ENCODE assay signal across 11 cellular contexts in the genomic region with DNA sequence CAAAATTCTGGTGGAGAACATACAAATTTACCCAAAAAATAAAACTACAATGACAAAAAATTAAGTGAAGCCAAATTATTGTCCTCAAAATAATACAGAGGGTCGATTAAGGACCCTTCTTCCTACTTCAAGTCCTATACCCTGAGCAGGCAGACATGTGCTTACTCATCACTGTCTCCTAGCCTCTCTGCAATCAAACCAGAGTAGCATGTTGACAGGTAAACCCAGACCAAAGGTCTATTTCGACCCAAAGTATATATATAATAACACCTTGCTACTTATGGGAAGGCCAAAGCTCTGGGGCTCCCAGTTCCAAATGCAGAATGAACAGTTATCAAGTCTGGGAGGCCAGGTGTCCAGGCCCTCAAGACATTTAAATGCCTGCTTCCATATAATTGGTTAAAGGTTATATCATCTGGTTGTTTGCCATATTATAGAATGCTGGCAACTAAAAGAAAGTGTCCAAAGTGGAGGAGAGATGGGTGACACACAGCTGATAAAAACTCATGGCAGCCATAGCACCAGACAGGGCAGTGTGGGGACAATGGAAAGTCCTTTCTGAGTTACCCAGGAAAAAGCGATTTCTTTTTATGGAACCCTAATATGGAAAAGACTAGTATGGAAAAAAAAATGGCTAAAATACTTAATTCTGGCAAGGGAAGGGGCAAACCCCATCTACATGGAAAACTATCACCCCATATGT. TPM values are rescaled to one million over a fixed set of nuclear protein-coding genes. Genes with fewer than 3 reads are reported as not detected.
DNase-seq lines count a peak whose midpoint lies in the region; ATAC-seq, FAIRE-seq and TF ChIP-seq lines count a peak whose summit lies in the region.
"Had no signal": no experiment of that assay in that cellular context is flagged by ENCODE, and none has a peak within 500 bp of the region (broad histone marks: within the 10 kb centered on the region; RNA-seq: fewer than 3 reads in every experiment).

No MANE protein-coding gene starts in this region.

- intact Hi-C loops in HepG2 (cut with micrococcal nuclease; ENCODE audit: unreplicated experiment), result no loop called here
- intact Hi-C loops in right lobe of liver (cut with DNase I), result no loop called here
- intact Hi-C loops in esophagus muscularis mucosa (cut with DNase I), result loop anchor here (10.0 kb wide), 1 partner anchor 48 kb away; no protein-coding TSS in a partner anchor

- H3K4me3 ChIP-seq in HepG2 (replicated peaks in 1 of 3; ENCODE audit: insufficient read depth in 1 of 3, low read depth in 2 of 3, low read length in 3 of 3) (no peak overlapping the region), right lobe of liver (no peak overlapping the region), keratinocyte (ENCODE audit: control insufficient read depth in 2 of 3, extremely low read depth in 1 of 3, insufficient read depth in 2 of 3, low read depth in 1 of 3, low read length in 3 of 3) (no peak overlapping the region), esophagus muscularis mucosa (no peak overlapping the region)
- H3K4me3 ChIP-seq: BLaER1 treated with 17β-estradiol and CSF1 and Interleukin-3, amounts not matched to agents 10 nM and 100 nM had no signal

- no peak for TF ChIP-seq POLR2A in HepG2 (IDR thresholded peaks at IDR 0.05; ENCODE audit: insufficient read depth in 1 of 2, low read depth in 2 of 2, low read length in 2 of 2)
- TF ChIP-seq POLR2A in right lobe of liver (IDR thresholded peaks at IDR 0.05), result no peak
- no peak for TF ChIP-seq POLR2A in esophagus muscularis mucosa (IDR thresholded peaks at IDR 0.05; ENCODE audit: low read depth)

- peaks cover 4% of the 10 kb centered on the region for H3K9me1 ChIP-seq in keratinocyte (ENCODE audit: control insufficient read depth, extremely low read depth, insufficient read depth, low read length)

- dilution Hi-C loops in keratinocyte (cut with MboI; ENCODE audit: extremely low pct_ligation_motif_present, low sequenced_read_pairs), result no loop called here

- H2AFZ ChIP-seq in HepG2 (ENCODE audit: low read length) (no peak overlapping the region), keratinocyte (ENCODE audit: control insufficient read depth, low read length) (no peak overlapping the region)

- peaks cover 41% of the 10 kb centered on the region for H3K79me2 ChIP-seq in HepG2 (ENCODE audit: insufficient read depth, low read length)
- H3K79me2 ChIP-seq in keratinocyte (ENCODE audit: control insufficient read depth, insufficient read depth, low read length), result peaks cover 88% of the 10 kb centered on the region

- no peak overlapping the region for H3K4me2 ChIP-seq in HepG2 (ENCODE audit: low read depth, low read length)
- no peak overlapping the region for H3K4me2 ChIP-seq in keratinocyte (ENCODE audit: control insufficient read depth, extremely low read depth, insufficient read depth, low read depth, low read length)

- BruUV-seq in HepG2 (replicated peaks; lab: Mats Ljungman, UMichigan), result no TSS peak

- WGBS in HepG2 (ENCODE audit: low lambda C conversion rate), result 49% methylated on average over 3 of the region's 3 CpGs
- 67% methylated on average over 3 of the region's 3 CpGs for WGBS in right lobe of liver (ENCODE audit: insufficient coverage, low coverage, low lambda C conversion rate, missing lambda C conversion rate)
- WGBS in esophagus muscularis mucosa, result 73% methylated on average over 3 of the region's 3 CpGs

- no peak for TF ChIP-seq RAD21 in HepG2 (CRISPR knock-in tag; IDR thresholded peaks at IDR 0.05)

- H3K27ac ChIP-seq in HepG2 (ENCODE audit: extremely low read length, insufficient read depth, low read length) (no peak overlapping the region), right lobe of liver (no peak overlapping the region), keratinocyte (ENCODE audit: control insufficient read depth, insufficient read depth, low read length) (peak overlapping the region; percentile 10), esophagus muscularis mucosa (replicated peaks in 1 of 4) (peak overlapping the region in 2 of 4 donors; percentile 0 to 10)

- DNase-seq in HepG2 (ENCODE audit: low spot score) (peak; percentile 46), right lobe of liver (no peak), keratinocyte (ENCODE audit: low read depth, low spot score) (no peak), esophagus muscularis mucosa (ENCODE audit: extremely low spot score) (no peak), GM13977 (ENCODE audit: low spot score) (no peak), NCI-H2081 (lab: John Stamatoyannopoulos, UW) (no peak)
- DNase-seq: NCI-H446 treated with DMSO at 0.1 percent for 48 hours, SK-N-SH had no signal

- H3K36me3 ChIP-seq in HepG2 (replicated peaks in 1 of 2; ENCODE audit: control insufficient read depth in 1 of 2, insufficient read depth in 2 of 2, low read length in 2 of 2), result peaks cover 8 to 55% of the 10 kb centered on the region in 2 experiments
- H3K36me3 ChIP-seq in right lobe of liver, result no peaks in the 10 kb centered on the region
- H3K36me3 ChIP-seq in keratinocyte (ENCODE audit: control insufficient read depth in 2 of 2, extremely low read depth in 1 of 2, insufficient read depth in 2 of 2, low read length in 2 of 2), result peaks cover 21 to 31% of the 10 kb centered on the region in 2 experiments
- H3K36me3 ChIP-seq in esophagus muscularis mucosa, result peaks cover 0 to 23% (median 9%) of the 10 kb centered on the region in 4 donors

- ATAC-seq in HepG2, result peak; percentile 80
- no peak for ATAC-seq in right lobe of liver
- peak; percentile 5 for ATAC-seq in HG03432 (IDR thresholded peaks at IDR 0.05; ENCODE audit: unreplicated experiment)
- ATAC-seq in GM19351 (IDR thresholded peaks at IDR 0.05; ENCODE audit: unreplicated experiment), result no peak

- peaks cover 3% of the 10 kb centered on the region; the same call in 1 of the 2 replicates for H4K20me1 ChIP-seq in HepG2 (ENCODE audit: insufficient read depth, low read length)
- H4K20me1 ChIP-seq in keratinocyte (ENCODE audit: control insufficient read depth, extremely low read depth, insufficient read depth, low read length), result peaks cover 7% of the 10 kb centered on the region

- no peak for FAIRE-seq in HepG2 (lab: Jason Lieb, UNC)
- no peak for FAIRE-seq in keratinocyte (lab: Jason Lieb, UNC)

- TF ChIP-seq CTCF in HepG2 (CRISPR knock-in tag; IDR thresholded peaks at IDR 0.05) (no peak), right lobe of liver (IDR thresholded peaks at IDR 0.05) (no peak), keratinocyte (optimal IDR thresholded peaks at IDR 0.05 in 1 of 3, IDR thresholded peaks at IDR 0.05 in 1 of 3, conservative IDR thresholded peaks at IDR 0.05 in 1 of 3; ENCODE audit: extremely low read depth in 1 of 3, insufficient read depth in 2 of 3, low read length in 3 of 3) (no peak), esophagus muscularis mucosa (IDR thresholded peaks at IDR 0.05) (no peak), GM13977 (IDR thresholded peaks at IDR 0.05; ENCODE audit: extremely low read depth, insufficient read depth, missing control alignments) (no peak)

- POLR2A ChIA-PET in HepG2 (lab: Yijun Ruan, JAX), result no interaction called here

- H3K9me3 ChIP-seq in HepG2 (ENCODE audit: low read length) (no peaks in the 10 kb centered on the region), right lobe of liver (no peaks in the 10 kb centered on the region), keratinocyte (ENCODE audit: control insufficient read depth, low read depth, low read length) (no peaks in the 10 kb centered on the region), esophagus muscularis mucosa (no peaks in the 10 kb centered on the region)
- H3K9me3 ChIP-seq: SK-N-SH had no signal

- CTCF ChIA-PET in HepG2 (lab: Yijun Ruan, JAX; ENCODE audit: low intra/inter-chr PET ratio, low total read pairs), result no interaction called here

- no peak for TF ChIP-seq EP300 in HepG2 (IDR thresholded peaks at IDR 0.05; ENCODE audit: low read depth in 2 of 2, low read length in 2 of 2)
- TF ChIP-seq EP300 in HepG2 (CRISPR knock-in tag; IDR thresholded peaks at IDR 0.05; ENCODE audit: borderline replicate concordance), result no peak
- TF ChIP-seq EP300 in esophagus muscularis mucosa (IDR thresholded peaks at IDR 0.05), result no peak

- H3K4me1 ChIP-seq in HepG2 (ENCODE audit: insufficient read depth, low read length), result peaks cover 42% of the 10 kb centered on the region
- H3K4me1 ChIP-seq in right lobe of liver, result peaks cover 0 to 45% (median 24%) of the 10 kb centered on the region in 4 donors
- peaks cover 21% of the 10 kb centered on the region for H3K4me1 ChIP-seq in keratinocyte (ENCODE audit: control insufficient read depth, extremely low read depth, insufficient read depth, low read length)
- H3K4me1 ChIP-seq in esophagus muscularis mucosa, result peaks cover 63 to 83% (median 77%) of the 10 kb centered on the region in 4 donors

- H3K27me3 ChIP-seq in HepG2 (ENCODE audit: control insufficient read depth in 1 of 2, insufficient read depth in 2 of 2, low read length in 2 of 2) (no peaks in the 10 kb centered on the region), right lobe of liver (no peaks in the 10 kb centered on the region), keratinocyte (ENCODE audit: control insufficient read depth, extremely low read depth, insufficient read depth, low read length) (no peaks in the 10 kb centered on the region), esophagus muscularis mucosa (no peaks in the 10 kb centered on the region)
- H3K27me3 ChIP-seq: BLaER1 treated with 17β-estradiol and CSF1 and Interleukin-3, amounts not matched to agents 10 nM and 100 nM had no signal

- in situ Hi-C loops in HepG2 (cut with HindIII; ENCODE audit: extremely low pct_ligation_motif_present, low pct_unique_long_range_greater_than_20kb), result no loop called here
- in situ Hi-C loops in GM13977 (cut with MboI; ENCODE audit: low pct_unique_long_range_greater_than_20kb, low sequenced_read_pairs, unreplicated experiment), result no loop called here

- H3K9ac ChIP-seq in HepG2 (ENCODE audit: insufficient read depth, low read depth, low read length) (no peak overlapping the region), keratinocyte (ENCODE audit: control insufficient read depth, extremely low read depth, insufficient read depth, low read length) (no peak overlapping the region)
- H3K9ac ChIP-seq: BLaER1 treated with 17β-estradiol and CSF1 and Interleukin-3, amounts not matched to agents 10 nM and 100 nM; SK-N-SH had no signal

RNA-seq across cellular contexts. Expression of gene N4BP1, which starts 53.6 kb away (rescaled TPM):
- total RNA-seq in HepG2 (2016; rRNA removed; fragmentation: Illumina TruSeq; extraction: Trizol) (43.9 and 46.5 TPM in 2 replicates), right lobe of liver (10 to 100 TPM; 10.5 to 17.8 (median 12.1) TPM), esophagus muscularis mucosa (10 to 100 TPM; 18.3 to 25.9 (median 20.0) TPM)
- total RNA-seq in HepG2 (2016; cell fraction: cytosol; rRNA removed; fragmentation: Illumina TruSeq; extraction: Trizol; ENCODE audit: low read depth), result 30.7 and 33.0 TPM in 2 replicates
- 41.9 and 43.3 TPM in 2 replicates for total RNA-seq in HepG2 (2016; cell fraction: insoluble cytoplasmic fraction; rRNA removed; fragmentation: Illumina TruSeq; extraction: Trizol)
- total RNA-seq in HepG2 (2016; cell fraction: membrane; rRNA removed; fragmentation: Illumina TruSeq; extraction: Trizol), result 52.7 and 60.8 TPM in 2 replicates
- 39.0 and 46.1 TPM in 2 replicates for total RNA-seq in HepG2 (2016; cell fraction: nucleus; rRNA removed; fragmentation: Illumina TruSeq; extraction: Trizol)
- polyA plus RNA-seq in HepG2 (2011; rRNA removed) (19.5 and 21.4 TPM in 2 replicates), keratinocyte (32.5 to 55.7 TPM (median 34.7 TPM) in 3 replicates)
- polyA plus RNA-seq in HepG2 (2011; cell fraction: cytosol; rRNA removed), result 9.8 and 10.1 TPM in 2 replicates
- polyA plus RNA-seq in HepG2 (2011; cell fraction: nucleus; rRNA removed), result 21.8 and 26.8 TPM in 2 replicates
- 20.4 and 24.7 TPM in 2 replicates for polyA plus RNA-seq in HepG2 (2012)
- polyA plus RNA-seq in HepG2 (2016; cell fraction: cytosol; fragmentation: Illumina TruSeq; extraction: Trizol; ENCODE audit: low read depth), result 2.5 and 3.4 TPM in 2 replicates
- 37.7 and 43.0 TPM in 2 replicates for polyA plus RNA-seq in HepG2 (2016; cell fraction: insoluble cytoplasmic fraction; fragmentation: Illumina TruSeq; extraction: Trizol; ENCODE audit: low read depth)
- 8.9 and 11.1 TPM in 2 replicates for polyA plus RNA-seq in HepG2 (2016; cell fraction: membrane; fragmentation: Illumina TruSeq; extraction: Trizol; ENCODE audit: low read depth)
- polyA plus RNA-seq in HepG2 (2016; cell fraction: nucleus; fragmentation: Illumina TruSeq; extraction: Trizol; ENCODE audit: insufficient read depth, low read depth), result 44.5 and 49.0 TPM in 2 replicates
- polyA minus RNA-seq in HepG2 (2011; rRNA and poly(A)+ RNA removed; ENCODE audit: low replicate concordance), result 5.4 and 18.1 TPM in 2 replicates
- 24.2 and 26.0 TPM in 2 replicates for polyA minus RNA-seq in HepG2 (2011; cell fraction: cytosol; rRNA and poly(A)+ RNA removed)
- 43.1 and 53.5 TPM in 2 replicates for polyA minus RNA-seq in HepG2 (2011; cell fraction: nucleus; rRNA and poly(A)+ RNA removed)
- polyA plus RNA-seq in keratinocyte (2011; ENCODE audit: low read depth), result 29.2 TPM
- polyA plus RNA-seq in keratinocyte (2011; cell fraction: cytosol; rRNA removed), result 18.7 and 44.9 TPM in 2 replicates
- 65.9 and 74.2 TPM in 2 replicates for polyA plus RNA-seq in keratinocyte (2011; cell fraction: nucleus; rRNA removed)
- polyA plus RNA-seq in keratinocyte (2012; ENCODE audit: low replicate concordance), result 32.8 and 34.2 TPM in 2 replicates
- polyA minus RNA-seq in keratinocyte, result 27.6 to 43.9 TPM (median 31.4 TPM) in 3 replicates
- 30.5 TPM for polyA minus RNA-seq in keratinocyte (2011; cell fraction: cytosol; rRNA and poly(A)+ RNA removed)
- polyA minus RNA-seq in keratinocyte (2011; cell fraction: nucleus; rRNA and poly(A)+ RNA removed), result 30.0 and 68.9 TPM in 2 replicates

Comparison
In these comparisons a context has a peak if more than half of its experiments do, and no peak if none do; other contexts are left out.
1. ATAC-seq: peak in HepG2 (single experiment) and HG03432 (single experiment); none in right lobe of liver (0 of 4) and GM19351 (single experiment).